ENCODE assay signal across 26 cellular contexts in genomic region chr20:52888096-52888495, GRCh38.
"Had no signal": no experiment of that assay in that cellular context is flagged by ENCODE, and none has a peak within 500 bp of the region (broad histone marks: within the 10 kb centered on the region; RNA-seq: fewer than 3 reads in every experiment).

No MANE protein-coding gene starts in this region.

- H3K4me3 ChIP-seq: coronary artery, gastroesophageal sphincter, lung, psoas muscle, right lobe of liver, spleen, tibial artery, upper lobe of left lung, uterus had no signal

- H3K36me3 ChIP-seq: gastroesophageal sphincter, right lobe of liver, spleen, tibial artery, upper lobe of left lung, uterus had no signal

- H3K27ac Mint-ChIP-seq: endodermal cell; immature natural killer cell; nephron progenitor cell; stimulated activated memory B cell treated with anti-CD40 and anti-IgM and Interleukin-4, amounts not matched to agents 10 μg/mL and 1 μg/mL and 100 μg/mL, for 72 hours; stimulated activated naive CD8-positive, alpha-beta T cell treated with anti-CD3 and anti-CD28 coated beads, Interleukin-15, Interleukin-2, amounts not matched to agents 100 ng/mL and 50 ng/mL, for 24 hours had no signal

- H3K36me3 Mint-ChIP-seq: immature natural killer cell; stimulated activated memory B cell treated with anti-CD40 and anti-IgM and Interleukin-4, amounts not matched to agents 10 μg/mL and 1 μg/mL and 100 μg/mL, for 72 hours had no signal

- H3K27ac ChIP-seq: coronary artery, gastroesophageal sphincter, parathyroid adenoma, psoas muscle, right lobe of liver, spleen, tibial artery, upper lobe of left lung, uterus had no signal

- H3K4me3 Mint-ChIP-seq: endodermal cell; immature natural killer cell; naive thymus-derived CD4-positive, alpha-beta T cell; nephron progenitor cell; stimulated activated memory B cell treated with anti-CD40 and anti-IgM and Interleukin-4, amounts not matched to agents 10 μg/mL and 1 μg/mL and 100 μg/mL, for 72 hours; stimulated activated naive CD8-positive, alpha-beta T cell treated with anti-CD3 and anti-CD28 coated beads, Interleukin-15, Interleukin-2, amounts not matched to agents 100 ng/mL and 50 ng/mL, for 24 hours had no signal

- H3K27me3 ChIP-seq: gastroesophageal sphincter, right lobe of liver, spleen, tibial artery, upper lobe of left lung, uterus had no signal

- H3K4me1 ChIP-seq: gastroesophageal sphincter, parathyroid adenoma, psoas muscle, right lobe of liver, spleen, tibial artery, upper lobe of left lung, uterus had no signal

- ATAC-seq: esophagus mucosa; gastroesophageal sphincter; left colon; left ventricle myocardium superior; naive thymus-derived CD4-positive, alpha-beta T cell; psoas muscle; right lobe of liver; stimulated activated memory B cell treated with anti-CD40 and anti-IgM and Interleukin-4, amounts not matched to agents 10 μg/mL and 1 μg/mL and 100 μg/mL, for 72 hours had no signal

- DNase-seq: effector CD4-positive, alpha-beta T cell; endodermal cell; glutamatergic neuron; immature natural killer cell; left colon; left ventricle myocardium superior; mesendoderm; naive thymus-derived CD4-positive, alpha-beta T cell; nephron progenitor cell; psoas muscle; retina; right lobe of liver; spleen; stimulated activated CD4-positive, alpha-beta T cell treated with anti-CD3 and anti-CD28 coated beads, Interleukin-15, amount 100 ng/mL, for 24 hours; stimulated activated CD4-positive, alpha-beta T cell treated with anti-CD3 and anti-CD28 coated beads, Interleukin-1b, Interleukin-23, amount 100 ng/mL, for 48 hours; stimulated activated CD4-positive, alpha-beta T cell treated with anti-CD3 and anti-CD28 coated beads, Interleukin-4, amount 100 ng/mL, for 24 hours; tibial artery; upper lobe of left lung; uterus had no signal

- H3K9me3 Mint-ChIP-seq: endodermal cell; stimulated activated memory B cell treated with anti-CD40 and anti-IgM and Interleukin-4, amounts not matched to agents 10 μg/mL and 1 μg/mL and 100 μg/mL, for 72 hours; stimulated activated naive CD8-positive, alpha-beta T cell treated with anti-CD3 and anti-CD28 coated beads, Interleukin-15, Interleukin-2, amounts not matched to agents 100 ng/mL and 50 ng/mL, for 24 hours had no signal

- H3K9me3 ChIP-seq: gastroesophageal sphincter, psoas muscle, right lobe of liver, spleen, tibial artery, upper lobe of left lung, uterus had no signal

- H3K4me1 Mint-ChIP-seq: endodermal cell; immature natural killer cell; stimulated activated memory B cell treated with anti-CD40 and anti-IgM and Interleukin-4, amounts not matched to agents 10 μg/mL and 1 μg/mL and 100 μg/mL, for 72 hours had no signal
